Comparison of ENCODE assay signal across 17 cellular contexts in genomic region chr11:113178671-113179070, GRCh38.
"Had no signal": no experiment of that assay in that cellular context is flagged by ENCODE, and none has a peak within 500 bp of the region (broad histone marks: within the 10 kb centered on the region; RNA-seq: fewer than 3 reads in every experiment).

No MANE protein-coding gene starts in this region.

- ATAC-seq: activated CD4-positive, CD25-positive, alpha-beta regulatory T cell treated with anti-CD3 and anti-CD28 coated beads, Interleukin-2, amount 50 U/mL, for 24 hours; activated CD8-positive, alpha-beta T cell treated with anti-CD3 and anti-CD28 coated beads, Interleukin-2, amount 10 ng/mL, durations not matched to agents 7 days and 5 days; body of pancreas; naive thymus-derived CD8-positive, alpha-beta T cell; stimulated activated naive B cell treated with anti-CD40 and anti-IgM and Interleukin-4, amounts not matched to agents 10 μg/mL and 1 μg/mL and 100 μg/mL, for 72 hours; upper lobe of right lung had no signal

- DNase-seq: activated CD4-positive, alpha-beta T cell treated with anti-CD3 and anti-CD28 coated beads, Interleukin-2, amount 10 ng/mL, durations not matched to agents 7 days and 5 days; activated CD8-positive, alpha-beta T cell treated with anti-CD3 and anti-CD28 coated beads, Interleukin-2, amount 10 ng/mL, durations not matched to agents 7 days and 5 days; activated naive CD4-positive, alpha-beta T cell treated with anti-CD3 and anti-CD28 coated beads for 36 hours; activated T-cell treated with anti-CD3 and anti-CD28 coated beads, Interleukin-2, amount 50 U/mL, for 24 hours; body of pancreas; central memory CD4-positive, alpha-beta T cell; colonic mucosa; foreskin melanocyte; kidney; naive thymus-derived CD8-positive, alpha-beta T cell; occipital lobe; posterior cingulate gyrus; stimulated activated naive B cell treated with anti-CD40 and anti-IgM and Interleukin-4, amounts not matched to agents 10 μg/mL and 1 μg/mL and 100 μg/mL, for 72 hours; T-helper 1 cell; T-helper 9 cell; upper lobe of right lung had no signal
